37 cellular contexts compared by ENCODE assay signal in the genomic region with DNA sequence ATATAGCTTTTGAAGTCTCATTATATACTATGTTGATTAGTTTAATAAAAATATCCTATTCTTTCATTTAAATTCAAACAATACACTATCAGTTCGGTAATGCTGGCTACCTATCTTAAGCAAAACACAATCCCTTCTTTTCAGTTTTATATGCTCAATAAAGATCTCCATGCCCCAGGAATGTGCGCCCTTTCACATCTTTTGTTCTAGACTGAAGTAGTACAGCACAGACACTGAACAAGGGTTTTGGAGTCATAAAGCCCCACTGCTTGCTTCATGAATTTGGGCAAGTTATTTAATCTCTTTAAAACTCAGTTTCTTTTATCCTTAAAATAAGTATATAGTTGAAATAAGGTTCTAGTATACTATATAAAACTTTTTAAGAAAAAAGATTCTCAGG.
"Had no signal": no experiment of that assay in that cellular context is flagged by ENCODE, and none has a peak within 500 bp of the region (broad histone marks: within the 10 kb centered on the region; RNA-seq: fewer than 3 reads in every experiment).

No MANE protein-coding gene starts in this region.

- H3K27me3 Mint-ChIP-seq: activated naive CD4-positive, alpha-beta T cell treated with anti-CD3 and anti-CD28 coated beads, Interleukin-2, amount 10 ng/mL, durations not matched to agents 7 days and 5 days; activated naive CD4-positive, alpha-beta T cell treated with anti-CD3 and anti-CD28 coated beads, Interleukin-2, amount 50 U/mL, for 24 hours; activated naive CD8-positive, alpha-beta T cell; activated naive CD8-positive, alpha-beta T cell treated with anti-CD3 and anti-CD28 coated beads for 36 hours; activated naive CD8-positive, alpha-beta T cell treated with anti-CD3 and anti-CD28 coated beads, Interleukin-2, amount 10 ng/mL, durations not matched to agents 7 days and 5 days; activated naive CD8-positive, alpha-beta T cell treated with anti-CD3 and anti-CD28 coated beads, Interleukin-2, amount 50 U/mL, for 24 hours; activated T-cell treated with anti-CD3 and anti-CD28 coated beads, Interleukin-2, amount 50 U/mL, for 24 hours; activated T-helper 17 cell treated with anti-CD3 and anti-CD28 coated beads, Interleukin-2, amount 50 U/mL, for 72 hours; brain; central memory CD8-positive, alpha-beta T cell had no signal

- H3K27ac Mint-ChIP-seq: activated naive CD4-positive, alpha-beta T cell treated with anti-CD3 and anti-CD28 coated beads for 36 hours; activated naive CD4-positive, alpha-beta T cell treated with anti-CD3 and anti-CD28 coated beads, Interleukin-2, amount 10 ng/mL, durations not matched to agents 7 days and 5 days; activated naive CD4-positive, alpha-beta T cell treated with anti-CD3 and anti-CD28 coated beads, Interleukin-2, amount 50 U/mL, for 24 hours; activated naive CD4-positive, alpha-beta T cell treated with anti-CD3 and anti-CD28 coated beads, Interleukin-2, amount 50 U/mL, for 72 hours; activated naive CD8-positive, alpha-beta T cell treated with anti-CD3 and anti-CD28 coated beads for 36 hours; activated naive CD8-positive, alpha-beta T cell treated with anti-CD3 and anti-CD28 coated beads, Interleukin-2, amount 10 ng/mL, durations not matched to agents 7 days and 5 days; activated naive CD8-positive, alpha-beta T cell treated with anti-CD3 and anti-CD28 coated beads, Interleukin-2, amount 50 U/mL, for 24 hours; activated T-cell treated with anti-CD3 and anti-CD28 coated beads, Interleukin-2, amount 50 U/mL, for 24 hours; activated T-helper 1 cell treated with anti-CD3 and anti-CD28 coated beads, Interleukin-12 subunit alpha, Interleukin-12 subunit beta, Interleukin-2, Interleukin-4 antibody, amounts not matched to agents 30 ng/mL and 10 ng/mL and 1 ng/mL, durations not matched to agents 14 hours and 24 hours and 36 hours; activated T-helper 2 cell treated with anti-CD3 and anti-CD28 coated beads, Interferon-gamma antibody, Interleukin-2, Interleukin-4, amounts not matched to agents 10 μg/mL and 5 μg/mL and 100 μg/mL, durations not matched to agents 14 hours and 24 hours and 36 hours; brain had no signal

- DNase-seq: activated effector memory CD4-positive, alpha-beta T cell treated with anti-CD3 and anti-CD28 coated beads, Interleukin-2, amount 50 U/mL, for 16 hours; activated effector memory CD4-positive, alpha-beta T cell treated with Interleukin-2 at 50 U/mL for 16 hours; activated gamma-delta T cell; activated gamma-delta T cell treated with Interleukin-2 at 50 U/mL for 16 hours; activated naive CD4-positive, alpha-beta T cell; activated naive CD4-positive, alpha-beta T cell treated with anti-CD3 and anti-CD28 coated beads for 36 hours; activated naive CD4-positive, alpha-beta T cell treated with anti-CD3 and anti-CD28 coated beads, Interleukin-2, amount 10 ng/mL, durations not matched to agents 7 days and 5 days; activated naive CD4-positive, alpha-beta T cell treated with anti-CD3 and anti-CD28 coated beads, Interleukin-2, amount 50 U/mL, for 16 hours; activated naive CD4-positive, alpha-beta T cell treated with Interleukin-2 at 50 U/mL for 16 hours; activated naive CD8-positive, alpha-beta T cell treated with anti-CD3 and anti-CD28 coated beads for 36 hours; activated naive CD8-positive, alpha-beta T cell treated with anti-CD3 and anti-CD28 coated beads, Interleukin-2, amount 10 ng/mL, durations not matched to agents 7 days and 5 days; activated naive CD8-positive, alpha-beta T cell treated with anti-CD3 and anti-CD28 coated beads, Interleukin-2, amount 50 U/mL, for 24 hours; activated T-cell treated with anti-CD3 and anti-CD28 coated beads, Interleukin-2, amount 50 U/mL, for 1 hour; activated T-cell treated with anti-CD3 and anti-CD28 coated beads, Interleukin-2, amount 50 U/mL, for 24 hours; activated T-cell treated with anti-CD3 and anti-CD28 coated beads, Interleukin-2, amount 50 U/mL, for 4 hours; activated T-cell treated with anti-CD3 and anti-CD28 coated beads, Interleukin-2, amount 50 U/mL, for 72 hours; adrenal gland; amniotic stem cell; amygdala; anterior cingulate cortex; aorta; body of pancreas; brain microvascular endothelial cell; caudate nucleus; central memory CD4-positive, alpha-beta T cell; cerebellar nuclear complex had no signal

- H3K27ac ChIP-seq: adrenal gland, ascending aorta, body of pancreas, brain microvascular endothelial cell, breast epithelium, cardiac muscle cell had no signal

- H3K4me1 Mint-ChIP-seq: brain had no signal

- H3K36me3 Mint-ChIP-seq: brain had no signal

- H3K4me1 ChIP-seq: adrenal gland, body of pancreas, breast epithelium had no signal

- H3K4me3 Mint-ChIP-seq: activated naive CD4-positive, alpha-beta T cell treated with anti-CD3 and anti-CD28 coated beads for 36 hours; activated naive CD4-positive, alpha-beta T cell treated with anti-CD3 and anti-CD28 coated beads, Interleukin-2, amount 10 ng/mL, durations not matched to agents 7 days and 5 days; activated naive CD8-positive, alpha-beta T cell treated with anti-CD3 and anti-CD28 coated beads for 36 hours; activated naive CD8-positive, alpha-beta T cell treated with anti-CD3 and anti-CD28 coated beads, Interleukin-2, amount 50 U/mL, for 24 hours; activated T-cell treated with anti-CD3 and anti-CD28 coated beads, Interleukin-2, amount 50 U/mL, for 24 hours; activated T-cell treated with anti-CD3 and anti-CD28 coated beads, Interleukin-2, amount 50 U/mL, for 4 hours; activated T-helper 1 cell treated with anti-CD3 and anti-CD28 coated beads, Interleukin-12 subunit alpha, Interleukin-12 subunit beta, Interleukin-2, Interleukin-4 antibody, amounts not matched to agents 30 ng/mL and 10 ng/mL and 1 ng/mL, durations not matched to agents 14 hours and 24 hours and 36 hours; brain; central memory CD8-positive, alpha-beta T cell had no signal

- H3K27me3 ChIP-seq: adrenal gland, ascending aorta, body of pancreas, brain microvascular endothelial cell, breast epithelium, cardiac muscle cell had no signal

- H3K9me3 ChIP-seq: adrenal gland, ascending aorta, body of pancreas, breast epithelium had no signal

- H3K4me3 ChIP-seq: adrenal gland, ascending aorta, body of pancreas, breast epithelium, cardiac muscle cell had no signal

- H3K9me3 Mint-ChIP-seq: activated naive CD4-positive, alpha-beta T cell treated with anti-CD3 and anti-CD28 coated beads for 36 hours; activated naive CD4-positive, alpha-beta T cell treated with anti-CD3 and anti-CD28 coated beads, Interleukin-2, amount 10 ng/mL, durations not matched to agents 7 days and 5 days; activated naive CD4-positive, alpha-beta T cell treated with anti-CD3 and anti-CD28 coated beads, Interleukin-2, amount 50 U/mL, for 24 hours; activated naive CD8-positive, alpha-beta T cell treated with anti-CD3 and anti-CD28 coated beads for 36 hours; activated naive CD8-positive, alpha-beta T cell treated with anti-CD3 and anti-CD28 coated beads, Interleukin-2, amount 10 ng/mL, durations not matched to agents 7 days and 5 days; activated naive CD8-positive, alpha-beta T cell treated with anti-CD3 and anti-CD28 coated beads, Interleukin-2, amount 50 U/mL, for 24 hours; activated T-cell treated with anti-CD3 and anti-CD28 coated beads, Interleukin-2, amount 50 U/mL, for 24 hours; activated T-cell treated with anti-CD3 and anti-CD28 coated beads, Interleukin-2, amount 50 U/mL, for 4 hours; activated T-cell treated with anti-CD3 and anti-CD28 coated beads, Interleukin-2, amount 50 U/mL, for 72 hours; activated T-helper 1 cell treated with anti-CD3 and anti-CD28 coated beads, Interleukin-12 subunit alpha, Interleukin-12 subunit beta, Interleukin-2, Interleukin-4 antibody, amounts not matched to agents 30 ng/mL and 10 ng/mL and 1 ng/mL, durations not matched to agents 14 hours and 24 hours and 36 hours; activated T-helper 17 cell treated with anti-CD3 and anti-CD28 coated beads, Interleukin-2, amount 50 U/mL, for 72 hours; activated T-helper 2 cell treated with anti-CD3 and anti-CD28 coated beads, Interferon-gamma antibody, Interleukin-2, Interleukin-4, amounts not matched to agents 10 μg/mL and 5 μg/mL and 100 μg/mL, durations not matched to agents 14 hours and 24 hours and 36 hours; brain; central memory CD8-positive, alpha-beta T cell had no signal

- H3K36me3 ChIP-seq: adrenal gland, ascending aorta, brain microvascular endothelial cell, breast epithelium had no signal
